11 cellular contexts compared by ENCODE assay signal in the genomic region with DNA sequence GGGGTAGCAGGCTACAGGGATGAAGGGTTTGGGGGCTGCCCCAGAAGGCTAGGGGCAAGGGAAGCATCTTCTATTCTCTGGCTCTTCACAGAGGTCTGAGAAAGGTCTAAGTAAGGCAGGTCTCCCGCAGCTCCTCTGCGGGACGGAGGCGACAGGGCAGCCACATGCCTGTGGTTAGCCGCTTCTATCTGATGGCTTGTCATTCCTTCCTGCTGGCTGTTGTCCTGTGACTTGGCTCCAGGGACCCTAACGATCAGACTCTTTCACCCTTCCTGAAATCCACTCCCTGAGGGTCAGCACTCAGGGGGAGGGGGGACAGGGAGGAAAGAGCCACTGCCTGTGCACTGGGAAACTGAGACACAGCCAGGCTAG. TPM values are rescaled to one million over a fixed set of nuclear protein-coding genes. Genes with fewer than 3 reads are reported as not detected.
DNase-seq lines count a peak whose midpoint lies in the region; ATAC-seq and TF ChIP-seq lines count a peak whose summit lies in the region.
"Had no signal": no experiment of that assay in that cellular context is flagged by ENCODE, and none has a peak within 500 bp of the region (broad histone marks: within the 10 kb centered on the region; RNA-seq: fewer than 3 reads in every experiment).

No MANE protein-coding gene starts in this region.

- H3K9me3 ChIP-seq in Peyer's patch: no peaks in the 10 kb centered on the region
- no peaks in the 10 kb centered on the region for H3K9me3 ChIP-seq in effector memory CD4-positive, alpha-beta T cell (ENCODE audit: control insufficient read depth, low read length)

- H3K27ac ChIP-seq in Peyer's patch: peak overlapping the region; percentile 74 to 90 (median 80)
- H3K27ac ChIP-seq in effector memory CD4-positive, alpha-beta T cell (ENCODE audit: insufficient read depth, low read length, poor library complexity, severe bottlenecking): peak overlapping the region; percentile 46
- H3K27ac ChIP-seq: 22Rv1, GM23248 had no signal

- H3K4me3 ChIP-seq in Peyer's patch: peak overlapping the region; percentile 32 to 51 (median 40)
- peak overlapping the region; percentile 31 for H3K4me3 ChIP-seq in effector memory CD4-positive, alpha-beta T cell (ENCODE audit: insufficient read depth, low read depth, low read length, poor library complexity, severe bottlenecking)
- H3K4me3 ChIP-seq: GM23248 had no signal

- peak; percentile 50 for DNase-seq in NK-92 treated with Interleukin-12 subunit alpha and Interleukin-12 subunit beta, amount 100 ng/mL, for 24 hours (lab: John Stamatoyannopoulos, UW)
- DNase-seq in NK-92 (lab: John Stamatoyannopoulos, UW; ENCODE audit: unreplicated experiment) (no peak), Peyer's patch (peak in 1 of 3 donors; percentile 45), NCI-H446 treated with DMSO at 0.1 percent for 48 hours (lab: John Stamatoyannopoulos, UW) (no peak), NCI-H524 (lab: John Stamatoyannopoulos, UW) (no peak)
- DNase-seq in effector memory CD4-positive, alpha-beta T cell: no peak
- peak in 1 of 2 donors; percentile 76 for DNase-seq in stimulated activated effector memory CD8-positive, alpha-beta T cell treated with anti-CD3 and anti-CD28 coated beads, Interleukin-12 subunit alpha, Interleukin-12 subunit beta, amount 100 ng/mL, for 72 hours (ENCODE audit: low spot score in 2 of 2)
- DNase-seq: GM23248, NCI-H526 had no signal

- peaks cover 77% of the 10 kb centered on the region for H3K4me1 Mint-ChIP-seq in stimulated activated effector memory CD8-positive, alpha-beta T cell treated with anti-CD3 and anti-CD28 coated beads, Interleukin-12 subunit alpha, Interleukin-12 subunit beta, amount 100 ng/mL, for 72 hours

- peaks cover 72% of the 10 kb centered on the region for H3K36me3 Mint-ChIP-seq in stimulated activated effector memory CD8-positive, alpha-beta T cell treated with anti-CD3 and anti-CD28 coated beads, Interleukin-12 subunit alpha, Interleukin-12 subunit beta, amount 100 ng/mL, for 72 hours

- peaks cover 0 to 3% (median 0%) of the 10 kb centered on the region in 4 donors for H3K4me1 ChIP-seq in Peyer's patch
- H3K4me1 ChIP-seq in effector memory CD4-positive, alpha-beta T cell (ENCODE audit: control insufficient read depth, insufficient read depth, low read length, poor library complexity, severe bottlenecking): peaks cover 17% of the 10 kb centered on the region

- no peak for TF ChIP-seq CTCF in Peyer's patch (IDR thresholded peaks at IDR 0.05)

- peak overlapping the region; percentile 98 for H3K27ac Mint-ChIP-seq in stimulated activated effector memory CD8-positive, alpha-beta T cell treated with anti-CD3 and anti-CD28 coated beads, Interleukin-12 subunit alpha, Interleukin-12 subunit beta, amount 100 ng/mL, for 72 hours

- no peaks in the 10 kb centered on the region for H3K36me3 ChIP-seq in Peyer's patch
- H3K36me3 ChIP-seq in effector memory CD4-positive, alpha-beta T cell (ENCODE audit: control insufficient read depth, insufficient read depth, low read length): no peaks in the 10 kb centered on the region

- H3K9me3 Mint-ChIP-seq in stimulated activated effector memory CD8-positive, alpha-beta T cell treated with anti-CD3 and anti-CD28 coated beads, Interleukin-12 subunit alpha, Interleukin-12 subunit beta, amount 100 ng/mL, for 72 hours: peaks cover 10% of the 10 kb centered on the region

- peak overlapping the region; percentile 99 for H3K4me3 Mint-ChIP-seq in stimulated activated effector memory CD8-positive, alpha-beta T cell treated with anti-CD3 and anti-CD28 coated beads, Interleukin-12 subunit alpha, Interleukin-12 subunit beta, amount 100 ng/mL, for 72 hours

- H3K27me3 ChIP-seq in Peyer's patch: no peaks in the 10 kb centered on the region
- H3K27me3 ChIP-seq in effector memory CD4-positive, alpha-beta T cell (replicated peaks; ENCODE audit: control insufficient read depth, insufficient read depth, low read length, poor library complexity, severe bottlenecking): no peaks in the 10 kb centered on the region

- peak; percentile 35 for ATAC-seq in stimulated activated effector memory CD8-positive, alpha-beta T cell treated with anti-CD3 and anti-CD28 coated beads, Interleukin-12 subunit alpha, Interleukin-12 subunit beta, amount 100 ng/mL, for 72 hours
- ATAC-seq in GM19463 (IDR thresholded peaks at IDR 0.05; ENCODE audit: unreplicated experiment): no peak

- no peak for TF ChIP-seq POLR2A in Peyer's patch (IDR thresholded peaks at IDR 0.05)

RNA-seq across cellular contexts. Expression of a gene that starts 0.7 kb away (rescaled TPM):
- total RNA-seq in Peyer's patch: 1 to 10 TPM in 3 of 4 donors, not detected in 1; 4.2 to 4.7 (median 4.4) TPM
- total RNA-seq: GM23248 had no signal

RNA-seq across cellular contexts. Expression of a gene that starts 42.8 kb away (rescaled TPM):
- total RNA-seq in Peyer's patch: 10 to 100 TPM; 19.0 to 40.9 (median 31.6) TPM
